25 cellular contexts compared by ENCODE assay signal in the genomic region with DNA sequence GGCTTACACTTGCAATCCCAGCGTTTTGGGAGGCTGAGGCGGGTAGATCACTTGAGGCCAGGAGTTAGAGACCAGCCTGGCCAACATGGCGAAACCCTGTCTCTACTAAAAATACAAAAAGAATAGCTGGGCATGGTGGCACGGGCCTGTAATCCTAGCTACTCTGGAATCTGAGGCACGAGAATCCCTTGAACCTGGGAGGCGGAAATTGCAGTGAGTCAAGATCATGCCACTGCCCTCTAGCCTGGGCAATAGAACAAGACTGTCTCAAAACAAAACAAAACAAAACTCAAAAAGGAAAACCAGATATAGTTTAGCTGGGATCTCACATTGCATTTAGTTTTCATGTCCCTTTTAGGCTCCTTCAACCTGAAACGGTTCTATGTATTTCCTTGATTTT. TPM values are rescaled to one million over a fixed set of nuclear protein-coding genes. Genes with fewer than 3 reads are reported as not detected.
"Had no signal": no experiment of that assay in that cellular context is flagged by ENCODE, and none has a peak within 500 bp of the region (broad histone marks: within the 10 kb centered on the region; RNA-seq: fewer than 3 reads in every experiment).

No MANE protein-coding gene starts in this region.

- DNase-seq: colonic mucosa; dermis blood vessel endothelial cell; effector CD4-positive, alpha-beta T cell; endodermal cell; erythroblast; gastrocnemius medialis; head of caudate nucleus; kidney; left colon; left ventricle myocardium superior; mesenchymal stem cell; midbrain; psoas muscle; sigmoid colon; small intestine; stimulated activated CD4-positive, alpha-beta T cell treated with anti-CD3 and anti-CD28 coated beads, Interleukin-12 subunit alpha, Interleukin-12 subunit beta, amount 100 ng/mL, for 4 hours; stimulated activated naive CD4-positive, alpha-beta T cell; stomach; substantia nigra; transverse colon had no signal

RNA-seq across cellular contexts. Expression of gene USP50, which starts 2.9 kb away (rescaled TPM):
- total RNA-seq: colonic mucosa, dermis blood vessel endothelial cell, endothelial cell of umbilical vein, hepatocyte, left colon, left ventricle myocardium superior, right atrium auricular region, sigmoid colon, thoracic aorta, transverse colon had no signal
- polyA plus RNA-seq: endothelial cell of umbilical vein, lung, sigmoid colon, small intestine, stomach had no signal
